19 cellular contexts compared by ENCODE assay signal in genomic region chr3:196947136-196947859, GRCh38. TPM values are rescaled to one million over a fixed set of nuclear protein-coding genes. Genes with fewer than 3 reads are reported as not detected.
DNase-seq lines count a peak whose midpoint lies in the region; ATAC-seq and TF ChIP-seq lines count a peak whose summit lies in the region.
"Had no signal": no experiment of that assay in that cellular context is flagged by ENCODE, and none has a peak within 500 bp of the region (broad histone marks: within the 10 kb centered on the region; RNA-seq: fewer than 3 reads in every experiment).

No MANE protein-coding gene starts in this region.

- peaks cover 11% of the 10 kb centered on the region; the same call in 1 of the 2 replicates for H4K20me1 ChIP-seq in DND-41 (ENCODE audit: insufficient read depth, low read length)

- H3K27ac ChIP-seq in DND-41 (ENCODE audit: low read length), result no peak overlapping the region
- H3K27ac ChIP-seq in WERI-Rb-1, result no peak overlapping the region
- no peak overlapping the region for H3K27ac ChIP-seq in upper lobe of right lung
- H3K27ac ChIP-seq: hepatocyte, left ventricle myocardium inferior, RWPE1 had no signal

- peaks cover 19% of the 10 kb centered on the region for H3K79me2 ChIP-seq in DND-41 (ENCODE audit: insufficient read depth, low read length)

- no peak overlapping the region for H3K4me2 ChIP-seq in DND-41 (ENCODE audit: insufficient read depth, low read length)
- H3K4me2 ChIP-seq: hepatocyte had no signal

- intact Hi-C loops in upper lobe of right lung (cut with DNase I), result no loop called here

- H2AFZ ChIP-seq in DND-41 (ENCODE audit: low read depth, low read length), result no peak overlapping the region
- H2AFZ ChIP-seq: hepatocyte had no signal

- DNase-seq in DND-41 (no peak), H7 (peak; percentile 71), WERI-Rb-1 (no peak), iPS-NIHi7 (ENCODE audit: extremely low spot score) (peak; percentile 30), upper lobe of right lung (no peak), NCI-H1436 (lab: John Stamatoyannopoulos, UW) (no peak)
- DNase-seq: activated CD4-positive, alpha-beta T cell treated with anti-CD3 and anti-CD28 coated beads, Interleukin-2, amount 50 U/mL, for 1 hour; CD8-positive, alpha-beta memory T cell; cortex of kidney; KBM-7; left ventricle myocardium inferior; natural killer cell; NCI-H146; retina; T-helper 2 cell had no signal

- no peak overlapping the region for H3K4me3 ChIP-seq in DND-41 (ENCODE audit: low read depth in 1 of 2, low read length in 2 of 2)
- no peak overlapping the region for H3K4me3 ChIP-seq in H7 (ENCODE audit: insufficient read depth, low read depth, low read length)
- no peak overlapping the region for H3K4me3 ChIP-seq in WERI-Rb-1 (ENCODE audit: low read depth, low read length)
- H3K4me3 ChIP-seq in upper lobe of right lung, result no peak overlapping the region
- H3K4me3 ChIP-seq: HAP-1, hepatocyte, left ventricle myocardium inferior had no signal

- no peak overlapping the region for H3K9ac ChIP-seq in DND-41 (ENCODE audit: low read depth, low read length)

- H3K4me1 ChIP-seq in DND-41 (ENCODE audit: insufficient read depth, low read length), result peaks cover 14% of the 10 kb centered on the region
- H3K4me1 ChIP-seq in upper lobe of right lung, result peaks cover 12% of the 10 kb centered on the region

- H3K36me3 ChIP-seq in DND-41 (ENCODE audit: insufficient read depth, low read length), result peaks cover 14% of the 10 kb centered on the region
- no peaks in the 10 kb centered on the region for H3K36me3 ChIP-seq in H7 (replicated peaks; ENCODE audit: control insufficient read depth, insufficient read depth, low read length)
- no peaks in the 10 kb centered on the region for H3K36me3 ChIP-seq in WERI-Rb-1
- no peaks in the 10 kb centered on the region for H3K36me3 ChIP-seq in upper lobe of right lung

- ATAC-seq in DND-41 (ENCODE audit: insufficient read depth, low read depth) (no peak), upper lobe of right lung (no peak), GM18498 (IDR thresholded peaks at IDR 0.05; ENCODE audit: unreplicated experiment) (no peak)
- ATAC-seq: natural killer cell had no signal

- TF ChIP-seq CTCF in DND-41 (IDR thresholded peaks at IDR 0.05; ENCODE audit: borderline replicate concordance, extremely low read depth, low read length, poor library complexity, severe bottlenecking) (peak; percentile 18), WERI-Rb-1 (IDR thresholded peaks at IDR 0.05; ENCODE audit: low read depth, low read length) (0 out of 2 replicates have a peak, but pooled peaks have one; percentile 10), upper lobe of right lung (IDR thresholded peaks at IDR 0.05) (no peak)

- H3K27me3 ChIP-seq in DND-41 (ENCODE audit: insufficient read depth, low read length, poor library complexity), result no peaks in the 10 kb centered on the region
- no peaks in the 10 kb centered on the region; the same call in 1 of the 2 replicates for H3K27me3 ChIP-seq in H7 (ENCODE audit: control insufficient read depth, insufficient read depth, low read length)
- no peaks in the 10 kb centered on the region for H3K27me3 ChIP-seq in WERI-Rb-1 (ENCODE audit: insufficient read depth, low read depth, severe bottlenecking)
- H3K27me3 ChIP-seq in upper lobe of right lung, result no peaks in the 10 kb centered on the region
- H3K27me3 ChIP-seq: hepatocyte had no signal

- no peaks in the 10 kb centered on the region for H3K9me3 ChIP-seq in DND-41 (ENCODE audit: insufficient read depth, low read length, severe bottlenecking)
- no peaks in the 10 kb centered on the region for H3K9me3 ChIP-seq in WERI-Rb-1 (ENCODE audit: severe bottlenecking)
- no peaks in the 10 kb centered on the region for H3K9me3 ChIP-seq in upper lobe of right lung
- H3K9me3 ChIP-seq: HAP-1, left ventricle myocardium inferior had no signal

RNA-seq across cellular contexts. Expression of gene NCBP2, which starts 5.0 kb away (rescaled TPM):
- 67.8 and 82.8 TPM in 2 replicates for total RNA-seq in H7 (2014; rRNA removed; shearing (Covaris generic))
- total RNA-seq in upper lobe of right lung, result 54.7 TPM

RNA-seq across cellular contexts. Expression of gene PIGZ, which starts 21.3 kb away (rescaled TPM):
- total RNA-seq in H7 (2014; rRNA removed; shearing (Covaris generic)), result 0.55 and 1.2 TPM in 2 replicates
- total RNA-seq in upper lobe of right lung, result 3.6 TPM

Comparison
In these comparisons a context has a peak if more than half of its experiments do, and no peak if none do; other contexts are left out.
1. DNase-seq: peak in H7 (single experiment) and iPS-NIHi7 (single experiment); none in DND-41 (single experiment), WERI-Rb-1 (single experiment), upper lobe of right lung (single experiment) and NCI-H1436 (single experiment).